ENCODE assay signal across 22 cellular contexts in the genomic region with DNA sequence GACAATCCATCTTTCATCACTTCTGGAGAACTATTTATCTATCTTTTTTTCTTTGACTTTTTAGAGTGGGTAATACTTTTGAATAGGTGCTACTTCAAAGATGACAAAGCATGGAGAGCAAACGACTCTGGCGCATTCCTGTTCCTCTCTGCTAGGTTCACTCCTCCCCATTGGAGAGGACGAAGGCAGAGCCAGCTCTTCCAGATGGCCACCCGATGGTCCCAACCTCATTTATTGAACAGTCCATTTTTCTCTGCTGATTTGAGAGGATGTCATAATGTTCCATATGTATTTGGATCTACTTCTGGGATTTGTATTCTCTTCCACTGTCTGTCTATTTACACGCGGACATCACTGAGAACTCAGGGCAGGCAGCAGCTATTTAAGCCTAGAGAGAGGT.
"Had no signal": no experiment of that assay in that cellular context is flagged by ENCODE, and none has a peak within 500 bp of the region (broad histone marks: within the 10 kb centered on the region; RNA-seq: fewer than 3 reads in every experiment).

No MANE protein-coding gene starts in this region.

- H3K9me3 Mint-ChIP-seq: activated CD4-positive, alpha-beta memory T cell treated with anti-CD3 and anti-CD28 coated beads for 36 hours; activated CD4-positive, alpha-beta T cell treated with anti-CD3 and anti-CD28 coated beads, Interleukin-2, amount 10 ng/mL, durations not matched to agents 24 days and 14 days; activated naive CD4-positive, alpha-beta T cell treated with anti-CD3 and anti-CD28 coated beads, Interleukin-2, amount 10 ng/mL, durations not matched to agents 7 days and 5 days; activated naive CD4-positive, alpha-beta T cell treated with anti-CD3 and anti-CD28 coated beads, Interleukin-2, amount 50 U/mL, for 72 hours; activated naive CD8-positive, alpha-beta T cell treated with anti-CD3 and anti-CD28 coated beads, Interleukin-2, amount 10 ng/mL, durations not matched to agents 7 days and 5 days; central memory CD8-positive, alpha-beta T cell had no signal

- ATAC-seq: activated CD4-positive, alpha-beta T cell treated with anti-CD3 and anti-CD28 coated beads for 36 hours; activated CD8-positive, alpha-beta T cell treated with anti-CD3 and anti-CD28 coated beads, Interleukin-2, amount 10 ng/mL, durations not matched to agents 7 days and 5 days; activated naive CD4-positive, alpha-beta T cell treated with anti-CD3 and anti-CD28 coated beads, Interleukin-2, amount 50 U/mL, for 72 hours; esophagus mucosa had no signal

- H3K27ac Mint-ChIP-seq: activated CD4-positive, alpha-beta memory T cell treated with anti-CD3 and anti-CD28 coated beads for 36 hours; activated CD4-positive, alpha-beta T cell treated with anti-CD3 and anti-CD28 coated beads for 36 hours; activated CD4-positive, alpha-beta T cell treated with anti-CD3 and anti-CD28 coated beads, Interleukin-2, amount 10 ng/mL, durations not matched to agents 24 days and 14 days; activated CD8-positive, alpha-beta T cell treated with anti-CD3 and anti-CD28 coated beads, Interleukin-2, amount 10 ng/mL, durations not matched to agents 7 days and 5 days; activated naive CD4-positive, alpha-beta T cell treated with anti-CD3 and anti-CD28 coated beads, Interleukin-2, amount 10 ng/mL, durations not matched to agents 7 days and 5 days; activated naive CD4-positive, alpha-beta T cell treated with anti-CD3 and anti-CD28 coated beads, Interleukin-2, amount 50 U/mL, for 72 hours; activated naive CD8-positive, alpha-beta T cell treated with anti-CD3 and anti-CD28 coated beads, Interleukin-2, amount 10 ng/mL, durations not matched to agents 7 days and 5 days had no signal

- H3K4me1 Mint-ChIP-seq: activated CD4-positive, alpha-beta T cell treated with anti-CD3 and anti-CD28 coated beads for 36 hours; activated naive CD4-positive, alpha-beta T cell treated with anti-CD3 and anti-CD28 coated beads, Interleukin-2, amount 10 ng/mL, durations not matched to agents 7 days and 5 days; central memory CD8-positive, alpha-beta T cell had no signal

- H3K4me3 Mint-ChIP-seq: activated CD4-positive, alpha-beta memory T cell treated with anti-CD3 and anti-CD28 coated beads for 36 hours; activated CD4-positive, alpha-beta T cell treated with anti-CD3 and anti-CD28 coated beads for 36 hours; activated CD4-positive, alpha-beta T cell treated with anti-CD3 and anti-CD28 coated beads, Interleukin-2, amount 10 ng/mL, durations not matched to agents 24 days and 14 days; activated CD8-positive, alpha-beta T cell treated with anti-CD3 and anti-CD28 coated beads, Interleukin-2, amount 10 ng/mL, durations not matched to agents 7 days and 5 days; activated naive CD4-positive, alpha-beta T cell treated with anti-CD3 and anti-CD28 coated beads, Interleukin-2, amount 10 ng/mL, durations not matched to agents 7 days and 5 days; activated naive CD8-positive, alpha-beta T cell treated with anti-CD3 and anti-CD28 coated beads, Interleukin-2, amount 10 ng/mL, durations not matched to agents 7 days and 5 days; central memory CD8-positive, alpha-beta T cell had no signal

- DNase-seq: activated CD4-positive, alpha-beta memory T cell treated with anti-CD3 and anti-CD28 coated beads for 36 hours; activated CD4-positive, alpha-beta T cell treated with anti-CD3 and anti-CD28 coated beads for 36 hours; activated CD4-positive, alpha-beta T cell treated with anti-CD3 and anti-CD28 coated beads, Interleukin-2, amount 10 ng/mL, durations not matched to agents 24 days and 14 days; activated CD4-positive, CD25-positive, alpha-beta regulatory T cell; activated CD4-positive, CD25-positive, alpha-beta regulatory T cell treated with anti-CD3 and anti-CD28 coated beads, Interleukin-2, amount 50 U/mL, for 72 hours; activated CD8-positive, alpha-beta T cell treated with anti-CD3 and anti-CD28 coated beads, Interleukin-2, amount 10 ng/mL, durations not matched to agents 7 days and 5 days; activated gamma-delta T cell; activated naive CD4-positive, alpha-beta T cell; activated naive CD4-positive, alpha-beta T cell treated with anti-CD3 and anti-CD28 coated beads, Interleukin-2, amount 10 ng/mL, durations not matched to agents 7 days and 5 days; activated naive CD8-positive, alpha-beta T cell treated with anti-CD3 and anti-CD28 coated beads, Interleukin-2, amount 10 ng/mL, durations not matched to agents 7 days and 5 days; activated T-cell treated with anti-CD3 and anti-CD28 coated beads, Interleukin-2, amount 50 U/mL, for 48 hours; anterior cingulate cortex; brain microvascular endothelial cell; colonic mucosa; effector CD8-positive, alpha-beta T cell; foreskin fibroblast; head of caudate nucleus; hippocampal formation; T-helper 2 cell had no signal

- H3K36me3 Mint-ChIP-seq: activated CD4-positive, alpha-beta memory T cell treated with anti-CD3 and anti-CD28 coated beads for 36 hours; activated naive CD4-positive, alpha-beta T cell treated with anti-CD3 and anti-CD28 coated beads, Interleukin-2, amount 10 ng/mL, durations not matched to agents 7 days and 5 days; activated naive CD4-positive, alpha-beta T cell treated with anti-CD3 and anti-CD28 coated beads, Interleukin-2, amount 50 U/mL, for 72 hours; activated naive CD8-positive, alpha-beta T cell treated with anti-CD3 and anti-CD28 coated beads, Interleukin-2, amount 10 ng/mL, durations not matched to agents 7 days and 5 days had no signal
